In genomic region chr3:104989878-104990277, GRCh38 we compare ENCODE assay signal across 17 cellular contexts.
A peak's percentile ranks its signal among the peaks of the same experiment; 100 is the strongest.
DNase-seq lines count a peak whose midpoint lies in the region; ATAC-seq and TF ChIP-seq lines count a peak whose summit lies in the region.
"Had no signal": no experiment of that assay in that cellular context is flagged by ENCODE, and none has a peak within 500 bp of the region (broad histone marks: within the 10 kb centered on the region; RNA-seq: fewer than 3 reads in every experiment).

No MANE protein-coding gene starts in this region.

- H3K9me3 ChIP-seq in OCI-LY1 (ENCODE audit: low read length) (no peaks in the 10 kb centered on the region), osteoblast (ENCODE audit: low read depth, low read length) (no peaks in the 10 kb centered on the region)
- H3K9me3 ChIP-seq: Peyer's patch had no signal

- H3F3A ChIP-seq in OCI-LY1 (ENCODE audit: insufficient read depth, low read length) = no peaks in the 10 kb centered on the region

- H3K27ac ChIP-seq in OCI-LY1 (ENCODE audit: low read depth, low read length, poor library complexity, severe bottlenecking) (no peak overlapping the region), osteoblast (ENCODE audit: low read depth, low read length) (no peak overlapping the region)
- H3K27ac ChIP-seq: C4-2B, Peyer's patch had no signal

- H3K27me3 ChIP-seq in OCI-LY1 (ENCODE audit: insufficient read depth, low read length) (no peaks in the 10 kb centered on the region), osteoblast (ENCODE audit: insufficient read depth, low read length) (no peaks in the 10 kb centered on the region)
- H3K27me3 ChIP-seq: Peyer's patch had no signal

- DNase-seq in NCI-H82 (lab: John Stamatoyannopoulos, UW) = peak; percentile 50
- DNase-seq in NCI-H82 treated with DMSO at 0.1 percent for 48 hours (lab: John Stamatoyannopoulos, UW; ENCODE audit: unreplicated experiment) = no peak
- DNase-seq in ELR (ENCODE audit: low read depth) = peak; percentile 1
- DNase-seq in osteoblast (ENCODE audit: insufficient read length, low spot score, missing footprints) = no peak
- DNase-seq in SKM-1 (lab: John Stamatoyannopoulos, UW; ENCODE audit: unreplicated experiment) = no peak
- DNase-seq: 8988T; Calu3; CD8-positive, alpha-beta memory T cell; Karpas-422; NCI-H1694; NCI-H2081 treated with DMSO at 0.1 percent for 48 hours; NCI-H446 treated with DMSO at 0.1 percent for 48 hours; NCI-H748 treated with DMSO at 0.1 percent for 48 hours; Peyer's patch had no signal

- no peaks in the 10 kb centered on the region for H3K36me3 ChIP-seq in OCI-LY1 (ENCODE audit: insufficient read depth, low read length)
- H3K36me3 ChIP-seq in osteoblast (ENCODE audit: insufficient read depth, low read length) = no peaks in the 10 kb centered on the region
- H3K36me3 ChIP-seq: Peyer's patch had no signal

- H3K4me1 ChIP-seq in OCI-LY1 (ENCODE audit: insufficient read depth, low read length, severe bottlenecking) (no peaks in the 10 kb centered on the region), osteoblast (ENCODE audit: insufficient read depth, low read length) (no peaks in the 10 kb centered on the region)
- H3K4me1 ChIP-seq: Peyer's patch had no signal

- H2AFZ ChIP-seq in OCI-LY1 (ENCODE audit: low read length) (peak overlapping the region; percentile 74; the same call in 1 of the 2 replicates), osteoblast (ENCODE audit: low read length) (peak overlapping the region; percentile 5)

- H3K4me2 ChIP-seq in OCI-LY1 (ENCODE audit: low read length) (no peak overlapping the region), osteoblast (ENCODE audit: insufficient read depth, low read length) (no peak overlapping the region)

- no peak for ATAC-seq in GM18870 (IDR thresholded peaks at IDR 0.05; ENCODE audit: unreplicated experiment)

- no peak overlapping the region for H3K9ac ChIP-seq in OCI-LY1 (ENCODE audit: low read length)

- H3K79me2 ChIP-seq in OCI-LY1 (ENCODE audit: insufficient read depth, low read length) (no peaks in the 10 kb centered on the region), osteoblast (ENCODE audit: insufficient read depth, low read length) (no peaks in the 10 kb centered on the region)

- TF ChIP-seq CTCF in OCI-LY1 (IDR thresholded peaks at IDR 0.05; ENCODE audit: low read length) (no peak), osteoblast (IDR thresholded peaks at IDR 0.05; ENCODE audit: extremely low read depth, low read depth, low read length) (no peak)

- no peaks in the 10 kb centered on the region for H3K9me2 ChIP-seq in OCI-LY1 (ENCODE audit: low read depth, low read length)

- H3K4me3 ChIP-seq in OCI-LY1 (ENCODE audit: low read depth, low read length, poor library complexity, severe bottlenecking) (no peak overlapping the region), osteoblast (ENCODE audit: insufficient read depth, low read length) (no peak overlapping the region)
- H3K4me3 ChIP-seq: Peyer's patch had no signal

- H4K20me1 ChIP-seq in OCI-LY1 (ENCODE audit: insufficient read depth, low read length) = no peaks in the 10 kb centered on the region
- H4K20me1 ChIP-seq in osteoblast (ENCODE audit: insufficient read depth, low read length) = no peaks in the 10 kb centered on the region

Comparison
In these comparisons a context has a peak if more than half of its experiments do, and no peak if none do; other contexts are left out.
1. DNase-seq: peak in NCI-H82 (single experiment) and ELR (single experiment); none in NCI-H82 treated with DMSO at 0.1 percent for 48 hours (single experiment), osteoblast (single experiment) and SKM-1 (single experiment).